In genomic region chr14:46344327-46344937, GRCh38 we compare ENCODE assay signal across 9 cellular contexts.
DNase-seq lines count a peak whose midpoint lies in the region; ATAC-seq and TF ChIP-seq lines count a peak whose summit lies in the region.
"Had no signal": no experiment of that assay in that cellular context is flagged by ENCODE, and none has a peak within 500 bp of the region (broad histone marks: within the 10 kb centered on the region; RNA-seq: fewer than 3 reads in every experiment).

No MANE protein-coding gene starts in this region.

- no peak overlapping the region for H3K27ac ChIP-seq in OCI-LY1 (ENCODE audit: low read depth, low read length, poor library complexity, severe bottlenecking)
- H3K27ac ChIP-seq: BLaER1 had no signal

- no peaks in the 10 kb centered on the region for H3K36me3 ChIP-seq in OCI-LY1 (ENCODE audit: insufficient read depth, low read length)
- H3K36me3 ChIP-seq: BLaER1 had no signal

- H3K27me3 ChIP-seq in OCI-LY1 (ENCODE audit: insufficient read depth, low read length): no peaks in the 10 kb centered on the region
- H3K27me3 ChIP-seq: BLaER1 had no signal

- no peak overlapping the region for H3K9ac ChIP-seq in OCI-LY1 (ENCODE audit: low read length)
- H3K9ac ChIP-seq: BLaER1 had no signal

- ATAC-seq in HG03135 (IDR thresholded peaks at IDR 0.05; ENCODE audit: unreplicated experiment) (peak; percentile 66), GM21619 (IDR thresholded peaks at IDR 0.05; ENCODE audit: unreplicated experiment) (no peak), GM21515 (IDR thresholded peaks at IDR 0.05; ENCODE audit: unreplicated experiment) (no peak)

- no peaks in the 10 kb centered on the region for H3K9me2 ChIP-seq in OCI-LY1 (ENCODE audit: low read depth, low read length)

- DNase-seq in NCI-H2081 (lab: John Stamatoyannopoulos, UW) (peak; percentile 11 to 49), NCI-H2081 treated with DMSO at 0.1 percent for 48 hours (lab: John Stamatoyannopoulos, UW) (no peak), fibroblast of villous mesenchyme (ENCODE audit: low read depth) (peak; percentile 2), DMS79 treated with DMSO at 0.1 percent for 48 hours (lab: John Stamatoyannopoulos, UW) (no peak)

- H3K9me3 ChIP-seq in OCI-LY1 (ENCODE audit: low read length): no peaks in the 10 kb centered on the region
- H3K9me3 ChIP-seq: BLaER1 had no signal

- no peaks in the 10 kb centered on the region for H3K4me1 ChIP-seq in OCI-LY1 (ENCODE audit: insufficient read depth, low read length, severe bottlenecking)
- H3K4me1 ChIP-seq: BLaER1 had no signal

- H3K4me3 ChIP-seq in OCI-LY1 (ENCODE audit: low read depth, low read length, poor library complexity, severe bottlenecking) (no peak overlapping the region), fibroblast of villous mesenchyme (ENCODE audit: low read depth, low read length) (no peak overlapping the region)
- H3K4me3 ChIP-seq: BLaER1 had no signal

- no peaks in the 10 kb centered on the region for H3K79me2 ChIP-seq in OCI-LY1 (ENCODE audit: insufficient read depth, low read length)

- TF ChIP-seq CTCF in OCI-LY1 (IDR thresholded peaks at IDR 0.05; ENCODE audit: low read length) (peak; percentile 70), fibroblast of villous mesenchyme (IDR thresholded peaks at IDR 0.05; ENCODE audit: insufficient read depth, low read depth, low read length) (peak; percentile 38)

- H3K4me2 ChIP-seq in OCI-LY1 (ENCODE audit: low read length): no peak overlapping the region
- H3K4me2 ChIP-seq: BLaER1 had no signal

- H2AFZ ChIP-seq in OCI-LY1 (ENCODE audit: low read length): no peak overlapping the region

- H3F3A ChIP-seq in OCI-LY1 (ENCODE audit: insufficient read depth, low read length): no peaks in the 10 kb centered on the region

- no peaks in the 10 kb centered on the region for H4K20me1 ChIP-seq in OCI-LY1 (ENCODE audit: insufficient read depth, low read length)
- H4K20me1 ChIP-seq: BLaER1 had no signal

Comparison
In these comparisons a context has a peak if more than half of its experiments do, and no peak if none do; other contexts are left out.
1. DNase-seq: peak in NCI-H2081 (2 of 2) and fibroblast of villous mesenchyme (single experiment); none in NCI-H2081 treated with DMSO at 0.1 percent for 48 hours (single experiment) and DMS79 treated with DMSO at 0.1 percent for 48 hours (single experiment).